ENCODE assay signal across 15 cellular contexts in genomic region chr2:226692521-226693126, GRCh38.
DNase-seq lines count a peak whose midpoint lies in the region; ATAC-seq, FAIRE-seq and TF ChIP-seq lines count a peak whose summit lies in the region.
"Had no signal": no experiment of that assay in that cellular context is flagged by ENCODE, and none has a peak within 500 bp of the region (broad histone marks: within the 10 kb centered on the region; RNA-seq: fewer than 3 reads in every experiment).

No MANE protein-coding gene starts in this region.

- no peak overlapping the region for H3K4me3 ChIP-seq in mammary epithelial cell (replicated peaks in 1 of 3; ENCODE audit: insufficient read depth in 1 of 3, low read depth in 2 of 3, low read length in 3 of 3)
- no peak overlapping the region for H3K4me3 ChIP-seq in breast epithelium
- H3K4me3 ChIP-seq in RWPE2 (ENCODE audit: severe bottlenecking), result no peak overlapping the region
- no peak overlapping the region for H3K4me3 ChIP-seq in keratinocyte (ENCODE audit: control insufficient read depth in 2 of 3, extremely low read depth in 1 of 3, insufficient read depth in 2 of 3, low read depth in 1 of 3, low read length in 3 of 3)

- H3K4me1 ChIP-seq in mammary epithelial cell (ENCODE audit: insufficient read depth, low read length), result no peaks in the 10 kb centered on the region
- no peaks in the 10 kb centered on the region for H3K4me1 ChIP-seq in breast epithelium
- H3K4me1 ChIP-seq in RWPE2 (ENCODE audit: insufficient read depth, poor library complexity, severe bottlenecking), result peaks cover 11% of the 10 kb centered on the region
- H3K4me1 ChIP-seq in keratinocyte (ENCODE audit: control insufficient read depth, extremely low read depth, insufficient read depth, low read length), result peaks cover 5% of the 10 kb centered on the region

- H4K20me1 ChIP-seq in mammary epithelial cell (ENCODE audit: insufficient read depth, low read length) (no peaks in the 10 kb centered on the region), keratinocyte (ENCODE audit: control insufficient read depth, extremely low read depth, insufficient read depth, low read length) (no peaks in the 10 kb centered on the region)

- in situ Hi-C loops in mammary epithelial cell (cut with MboI; ENCODE audit: low sequenced_read_pairs in 2 of 2), result no loop called here

- H3K79me2 ChIP-seq in mammary epithelial cell (ENCODE audit: insufficient read depth, low read length), result no peaks in the 10 kb centered on the region
- no peaks in the 10 kb centered on the region for H3K79me2 ChIP-seq in keratinocyte (ENCODE audit: control insufficient read depth, insufficient read depth, low read length)

- WGBS in mammary epithelial cell (ENCODE audit: low coverage, missing lambda C conversion rate), result 83% methylated on average over 9 of the region's 9 CpGs

- H3K9me1 ChIP-seq in keratinocyte (ENCODE audit: control insufficient read depth, extremely low read depth, insufficient read depth, low read length), result no peaks in the 10 kb centered on the region

- no peaks in the 10 kb centered on the region for H3K27me3 ChIP-seq in mammary epithelial cell (ENCODE audit: insufficient read depth, low read length)
- H3K27me3 ChIP-seq in breast epithelium, result no peaks in the 10 kb centered on the region
- no peaks in the 10 kb centered on the region for H3K27me3 ChIP-seq in RWPE2 (ENCODE audit: insufficient read depth, poor library complexity, severe bottlenecking)
- no peaks in the 10 kb centered on the region for H3K27me3 ChIP-seq in keratinocyte (ENCODE audit: control insufficient read depth, extremely low read depth, insufficient read depth, low read length)

- no peak for TF ChIP-seq POLR2A in breast epithelium (IDR thresholded peaks at IDR 0.05)

- H3K9me3 ChIP-seq in mammary epithelial cell (replicated peaks; ENCODE audit: insufficient read depth, low read length) (no peaks in the 10 kb centered on the region), breast epithelium (no peaks in the 10 kb centered on the region), RWPE2 (ENCODE audit: severe bottlenecking) (no peaks in the 10 kb centered on the region), keratinocyte (ENCODE audit: control insufficient read depth, low read depth, low read length) (no peaks in the 10 kb centered on the region)

- DNase-seq in mammary epithelial cell (peak; percentile 60), breast epithelium (ENCODE audit: low spot score in 2 of 2) (no peak), RWPE2 (ENCODE audit: low spot score) (no peak), keratinocyte (ENCODE audit: low read depth, low spot score) (no peak), NCI-H146 (lab: John Stamatoyannopoulos, UW) (no peak), H4 (ENCODE audit: low spot score) (no peak)
- DNase-seq: CD4-positive, CD25-positive, alpha-beta regulatory T cell; DMS 273 treated with DMSO at 0.1 percent for 48 hours; HCEC 1CT; Karpas-422 had no signal

- FAIRE-seq in keratinocyte (lab: Jason Lieb, UNC), result peak; percentile 87
- FAIRE-seq: H1, HTR-8/SVneo had no signal

- intact Hi-C loops in mammary epithelial cell (cut with micrococcal nuclease) (no loop called here), breast epithelium (cut with DNase I; ENCODE audit: low total_unique reads) (loop anchor here (10.0 kb wide), 1 partner anchor 788 kb away; no protein-coding TSS in a partner anchor)

- H3K4me2 ChIP-seq in mammary epithelial cell (ENCODE audit: insufficient read depth, low read depth, low read length), result no peak overlapping the region
- H3K4me2 ChIP-seq in keratinocyte (ENCODE audit: control insufficient read depth, extremely low read depth, insufficient read depth, low read depth, low read length), result no peak overlapping the region

- H3K9ac ChIP-seq in mammary epithelial cell (ENCODE audit: insufficient read depth, low read length) (no peak overlapping the region), keratinocyte (ENCODE audit: control insufficient read depth, extremely low read depth, insufficient read depth, low read length) (no peak overlapping the region)

- BruUV-seq in mammary epithelial cell (replicated peaks; lab: Mats Ljungman, UMichigan), result no TSS peak

- H3K27ac ChIP-seq in mammary epithelial cell (ENCODE audit: insufficient read depth, low read depth, low read length) (no peak overlapping the region), breast epithelium (no peak overlapping the region), RWPE2 (ENCODE audit: poor library complexity, severe bottlenecking) (no peak overlapping the region), keratinocyte (ENCODE audit: control insufficient read depth, insufficient read depth, low read length) (no peak overlapping the region)
- H3K27ac ChIP-seq: 22Rv1 had no signal

- H3K36me3 ChIP-seq in mammary epithelial cell (ENCODE audit: insufficient read depth, low read length) (no peaks in the 10 kb centered on the region), breast epithelium (no peaks in the 10 kb centered on the region), RWPE2 (ENCODE audit: low read depth) (no peaks in the 10 kb centered on the region), keratinocyte (ENCODE audit: control insufficient read depth in 2 of 2, extremely low read depth in 1 of 2, insufficient read depth in 2 of 2, low read length in 2 of 2) (no peaks in the 10 kb centered on the region)

- TF ChIP-seq CTCF in mammary epithelial cell (conservative IDR thresholded peaks at IDR 0.05 in 1 of 2, IDR thresholded peaks at IDR 0.05 in 1 of 2; ENCODE audit: extremely low read depth in 1 of 2, insufficient read depth in 1 of 2, low read depth in 1 of 2, low read length in 2 of 2) (no peak), breast epithelium (IDR thresholded peaks at IDR 0.05) (no peak), RWPE2 (IDR thresholded peaks at IDR 0.05; ENCODE audit: poor library complexity, severe bottlenecking) (no peak), keratinocyte (optimal IDR thresholded peaks at IDR 0.05 in 1 of 3, IDR thresholded peaks at IDR 0.05 in 1 of 3, conservative IDR thresholded peaks at IDR 0.05 in 1 of 3; ENCODE audit: extremely low read depth in 1 of 3, insufficient read depth in 2 of 3, low read length in 3 of 3) (no peak)

- peak; percentile 41; the same call in 1 of the 3 replicates for ATAC-seq in RWPE2 (ENCODE audit: low read depth)
- no peak for ATAC-seq in GM21515 (IDR thresholded peaks at IDR 0.05; ENCODE audit: unreplicated experiment)
- ATAC-seq in HG03354 (IDR thresholded peaks at IDR 0.05; ENCODE audit: poor library complexity, severe bottlenecking, unreplicated experiment), result no peak

- H2AFZ ChIP-seq in mammary epithelial cell (ENCODE audit: low read depth, low read length) (no peak overlapping the region), keratinocyte (ENCODE audit: control insufficient read depth, low read length) (no peak overlapping the region)

- CTCF ChIA-PET in mammary epithelial cell (lab: Charles Lee; ENCODE audit: low non-redundant PET), result no interaction called here

- dilution Hi-C loops in mammary epithelial cell (cut with HindIII; ENCODE audit: low sequenced_read_pairs), result no loop called here
- dilution Hi-C loops in keratinocyte (cut with MboI; ENCODE audit: extremely low pct_ligation_motif_present, low sequenced_read_pairs), result no loop called here
